19 cellular contexts compared by ENCODE assay signal in genomic region chr9:124666642-124667041, GRCh38.
"Had no signal": no experiment of that assay in that cellular context is flagged by ENCODE, and none has a peak within 500 bp of the region (broad histone marks: within the 10 kb centered on the region; RNA-seq: fewer than 3 reads in every experiment).

No MANE protein-coding gene starts in this region.

- H3K27me3 Mint-ChIP-seq: naive B cell; stimulated activated naive B cell treated with anti-CD40 and anti-IgM and Interleukin-4, amounts not matched to agents 10 μg/mL and 1 μg/mL and 100 μg/mL, for 72 hours; stimulated activated naive CD8-positive, alpha-beta T cell treated with anti-CD3 and anti-CD28 coated beads, Interleukin-15, amount 100 ng/mL, for 72 hours had no signal

- H3K9me3 ChIP-seq: esophagus muscularis mucosa, gastroesophageal sphincter, sigmoid colon, testis, tibial nerve had no signal

- FAIRE-seq: endometrium, keratinocyte had no signal

- ATAC-seq: gastroesophageal sphincter; left ventricle myocardium superior; stimulated activated naive B cell treated with anti-CD40 and anti-IgM and Interleukin-4, amounts not matched to agents 10 μg/mL and 1 μg/mL and 100 μg/mL, for 72 hours; stimulated activated naive CD8-positive, alpha-beta T cell treated with anti-CD3 and anti-CD28 coated beads, Interleukin-15, amount 100 ng/mL, for 72 hours had no signal

- H3K27ac Mint-ChIP-seq: naive B cell; stimulated activated naive B cell treated with anti-CD40 and anti-IgM and Interleukin-4, amounts not matched to agents 10 μg/mL and 1 μg/mL and 100 μg/mL, for 72 hours; stimulated activated naive CD8-positive, alpha-beta T cell treated with anti-CD3 and anti-CD28 coated beads, Interleukin-15, amount 100 ng/mL, for 72 hours had no signal

- H3K36me3 ChIP-seq: esophagus muscularis mucosa, gastroesophageal sphincter, sigmoid colon, tibial nerve had no signal

- H3K4me3 Mint-ChIP-seq: naive B cell; neural crest cell; stimulated activated naive B cell treated with anti-CD40 and anti-IgM and Interleukin-4, amounts not matched to agents 10 μg/mL and 1 μg/mL and 100 μg/mL, for 72 hours; stimulated activated naive CD8-positive, alpha-beta T cell treated with anti-CD3 and anti-CD28 coated beads, Interleukin-15, amount 100 ng/mL, for 72 hours had no signal

- DNase-seq: effector memory CD4-positive, alpha-beta T cell; glutamatergic neuron; left ventricle myocardium superior; mesenchymal stem cell; naive B cell; posterior cingulate gyrus; sigmoid colon; stimulated activated CD4-positive, alpha-beta T cell treated with anti-CD3 and anti-CD28 coated beads, Interleukin-4, amount 100 ng/mL, for 24 hours; stimulated activated naive B cell treated with anti-CD40 and anti-IgM and Interleukin-4, amounts not matched to agents 10 μg/mL and 1 μg/mL and 100 μg/mL, for 72 hours; stimulated activated naive CD8-positive, alpha-beta T cell treated with anti-CD3 and anti-CD28 coated beads, Interleukin-15, amount 100 ng/mL, for 72 hours; testis had no signal

- H3K4me3 ChIP-seq: esophagus muscularis mucosa, gastroesophageal sphincter, lung, sigmoid colon, skin epidermis, testis, tibial nerve had no signal

- H3K4me1 ChIP-seq: esophagus muscularis mucosa, gastroesophageal sphincter had no signal

- H3K4me1 Mint-ChIP-seq: naive B cell; stimulated activated naive B cell treated with anti-CD40 and anti-IgM and Interleukin-4, amounts not matched to agents 10 μg/mL and 1 μg/mL and 100 μg/mL, for 72 hours; stimulated activated naive CD8-positive, alpha-beta T cell treated with anti-CD3 and anti-CD28 coated beads, Interleukin-15, amount 100 ng/mL, for 72 hours had no signal

- H3K27ac ChIP-seq: esophagus muscularis mucosa, gastroesophageal sphincter, sigmoid colon, testis, tibial nerve had no signal

- H3K27me3 ChIP-seq: esophagus muscularis mucosa, gastroesophageal sphincter, sigmoid colon, testis, tibial nerve had no signal

- H3K36me3 Mint-ChIP-seq: naive B cell; stimulated activated naive B cell treated with anti-CD40 and anti-IgM and Interleukin-4, amounts not matched to agents 10 μg/mL and 1 μg/mL and 100 μg/mL, for 72 hours had no signal

- H3K9me3 Mint-ChIP-seq: naive B cell; neural crest cell; stimulated activated naive B cell treated with anti-CD40 and anti-IgM and Interleukin-4, amounts not matched to agents 10 μg/mL and 1 μg/mL and 100 μg/mL, for 72 hours; stimulated activated naive CD8-positive, alpha-beta T cell treated with anti-CD3 and anti-CD28 coated beads, Interleukin-15, amount 100 ng/mL, for 72 hours had no signal
